15 cellular contexts compared by ENCODE assay signal in genomic region chr7:54802841-54803240, GRCh38. TPM values are rescaled to one million over a fixed set of nuclear protein-coding genes. Genes with fewer than 3 reads are reported as not detected.
DNase-seq lines count a peak whose midpoint lies in the region; ATAC-seq and TF ChIP-seq lines count a peak whose summit lies in the region.
"Had no signal": no experiment of that assay in that cellular context is flagged by ENCODE, and none has a peak within 500 bp of the region (broad histone marks: within the 10 kb centered on the region; RNA-seq: fewer than 3 reads in every experiment).

No MANE protein-coding gene starts in this region.

- no peak overlapping the region for H3K27ac ChIP-seq in trophoblast cell (ENCODE audit: low read depth, low read length)
- H3K27ac ChIP-seq: gastroesophageal sphincter, neural progenitor cell had no signal

- no peak overlapping the region for H2AK5ac ChIP-seq in trophoblast cell (ENCODE audit: low read length)

- H2BK5ac ChIP-seq in trophoblast cell (ENCODE audit: low read depth, low read length, poor library complexity): no peak overlapping the region

- no peak overlapping the region for H2BK12ac ChIP-seq in trophoblast cell (ENCODE audit: low read length)

- no peak for TF ChIP-seq CTCF in fibroblast of pulmonary artery (IDR thresholded peaks at IDR 0.05; ENCODE audit: low read length, missing control alignments)

- ATAC-seq in GM21576 (IDR thresholded peaks at IDR 0.05; ENCODE audit: unreplicated experiment): peak; percentile 74
- no peak for ATAC-seq in HG03175 (IDR thresholded peaks at IDR 0.05; ENCODE audit: unreplicated experiment)
- ATAC-seq: A549, gastroesophageal sphincter had no signal

- H3K9me3 ChIP-seq in trophoblast cell (ENCODE audit: insufficient read depth, low read depth, low read length): peaks cover 2% of the 10 kb centered on the region
- H3K9me3 ChIP-seq: A549, gastroesophageal sphincter had no signal

- WGBS in trophoblast cell (ENCODE audit: extremely low coverage, insufficient coverage, insufficient read length): no CpG with 5 or more reads among the region's 4 CpGs

- H3K36me3 ChIP-seq in trophoblast cell (ENCODE audit: control insufficient read depth in 1 of 2, insufficient read depth in 2 of 2, low read length in 2 of 2): no peaks in the 10 kb centered on the region
- H3K36me3 ChIP-seq: gastroesophageal sphincter, neural progenitor cell had no signal

- H2AFZ ChIP-seq in trophoblast cell (ENCODE audit: insufficient read depth, low read length, poor library complexity): no peak overlapping the region
- H2AFZ ChIP-seq: neural progenitor cell had no signal

- no peak overlapping the region for H3K4me3 Mint-ChIP-seq in activated CD4-positive, alpha-beta memory T cell treated with anti-CD3 and anti-CD28 coated beads for 36 hours
- no peak overlapping the region for H3K4me3 Mint-ChIP-seq in activated CD4-positive, alpha-beta memory T cell treated with anti-CD3 and anti-CD28 coated beads, Interleukin-2, amount 10 ng/mL, durations not matched to agents 7 days and 5 days
- H3K4me3 Mint-ChIP-seq: neural progenitor cell had no signal

- no peak overlapping the region for H2BK120ac ChIP-seq in trophoblast cell (ENCODE audit: insufficient read depth, low read length, poor library complexity)

- no peaks in the 10 kb centered on the region for H3K27me3 ChIP-seq in trophoblast cell (ENCODE audit: insufficient read depth, low read length)
- H3K27me3 ChIP-seq: gastroesophageal sphincter, neural progenitor cell had no signal

- H4K12ac ChIP-seq in trophoblast cell (ENCODE audit: low read depth, low read length): no peak overlapping the region

- H3K18ac ChIP-seq in trophoblast cell (ENCODE audit: low read length): no peak overlapping the region

- H3K4me3 ChIP-seq in fibroblast of pulmonary artery (replicated peaks; ENCODE audit: low read depth, low read length) (no peak overlapping the region), trophoblast cell (ENCODE audit: low read depth, low read length) (no peak overlapping the region)
- H3K4me3 ChIP-seq: A549, gastroesophageal sphincter, neural progenitor cell had no signal

- no peak overlapping the region for H3K4ac ChIP-seq in trophoblast cell (ENCODE audit: low read depth, low read length)

- POLR2A ChIA-PET in activated CD4-positive, alpha-beta memory T cell treated with anti-CD3 and anti-CD28 coated beads for 36 hours (lab: Charles Lee): no interaction called here
- POLR2A ChIA-PET in activated CD4-positive, alpha-beta memory T cell treated with anti-CD3 and anti-CD28 coated beads, Interleukin-2, amount 10 ng/mL, durations not matched to agents 7 days and 5 days (lab: Charles Lee): no interaction called here

- H4K8ac ChIP-seq in trophoblast cell (ENCODE audit: low read depth, low read length): no peak overlapping the region

- peak; percentile 72 for DNase-seq in activated CD4-positive, alpha-beta memory T cell treated with anti-CD3 and anti-CD28 coated beads for 36 hours
- DNase-seq in activated CD4-positive, alpha-beta memory T cell treated with anti-CD3 and anti-CD28 coated beads, Interleukin-2, amount 10 ng/mL, durations not matched to agents 7 days and 5 days: no peak
- DNase-seq in HPDE6-E6E7 (ENCODE audit: extremely low spot score) (peak; percentile 35), fibroblast of pulmonary artery (ENCODE audit: low read depth) (peak; percentile 46), trophoblast cell (no peak)
- no peak for DNase-seq in activated CD8-positive, alpha-beta memory T cell treated with anti-CD3 and anti-CD28 coated beads for 24 hours
- DNase-seq: Calu3, dermis blood vessel endothelial cell, Karpas-422, NCI-H2029 had no signal

- H3K9ac ChIP-seq in trophoblast cell (ENCODE audit: low read length): no peak overlapping the region
- H3K9ac ChIP-seq: neural progenitor cell had no signal

- no peaks in the 10 kb centered on the region for H3K4me1 ChIP-seq in trophoblast cell (ENCODE audit: control insufficient read depth in 1 of 2, insufficient read depth in 2 of 2, low read length in 2 of 2)
- H3K4me1 ChIP-seq: A549, gastroesophageal sphincter, neural progenitor cell had no signal

- H3K4me2 ChIP-seq in trophoblast cell (ENCODE audit: low read length): no peak overlapping the region
- H3K4me2 ChIP-seq: A549, neural progenitor cell had no signal

- H3K23ac ChIP-seq in trophoblast cell (ENCODE audit: low read length): no peak overlapping the region

- H3K4me1 Mint-ChIP-seq in activated CD4-positive, alpha-beta memory T cell treated with anti-CD3 and anti-CD28 coated beads for 36 hours (ENCODE audit: low read depth): peaks cover 6% of the 10 kb centered on the region
- no peaks in the 10 kb centered on the region for H3K4me1 Mint-ChIP-seq in activated CD4-positive, alpha-beta memory T cell treated with anti-CD3 and anti-CD28 coated beads, Interleukin-2, amount 10 ng/mL, durations not matched to agents 7 days and 5 days
- H3K4me1 Mint-ChIP-seq: neural progenitor cell had no signal

- no peaks in the 10 kb centered on the region for H3K79me1 ChIP-seq in trophoblast cell (ENCODE audit: low read length)

- CTCF ChIA-PET in activated CD4-positive, alpha-beta memory T cell treated with anti-CD3 and anti-CD28 coated beads for 36 hours (lab: Charles Lee): interaction anchor here (2.5 kb wide), 1 partner anchor 452 kb away, joined by 9 read pairs; no protein-coding TSS in a partner anchor
- CTCF ChIA-PET in activated CD4-positive, alpha-beta memory T cell treated with anti-CD3 and anti-CD28 coated beads, Interleukin-2, amount 10 ng/mL, durations not matched to agents 7 days and 5 days (lab: Charles Lee): no interaction called here

- H3K79me2 ChIP-seq in trophoblast cell (ENCODE audit: control insufficient read depth, insufficient read depth, low read length, poor library complexity): no peaks in the 10 kb centered on the region

- intact Hi-C loops in activated CD4-positive, alpha-beta memory T cell treated with anti-CD3 and anti-CD28 coated beads for 36 hours (cut with micrococcal nuclease): loop anchor here (1.0 to 5.0 kb wide), 3 partner anchors 44 to 329 kb away; partner anchors contain the start of gene SEC61G

- no peak overlapping the region for H4K91ac ChIP-seq in trophoblast cell (ENCODE audit: low read depth, low read length)

- no peak overlapping the region for H3K14ac ChIP-seq in trophoblast cell (ENCODE audit: low read length)

- H3K27me3 Mint-ChIP-seq in activated CD4-positive, alpha-beta memory T cell treated with anti-CD3 and anti-CD28 coated beads for 36 hours: peaks cover 16% of the 10 kb centered on the region
- H3K27me3 Mint-ChIP-seq in activated CD4-positive, alpha-beta memory T cell treated with anti-CD3 and anti-CD28 coated beads, Interleukin-2, amount 10 ng/mL, durations not matched to agents 7 days and 5 days: peaks cover 6% of the 10 kb centered on the region

- no peaks in the 10 kb centered on the region for H3K36me3 Mint-ChIP-seq in activated CD4-positive, alpha-beta memory T cell treated with anti-CD3 and anti-CD28 coated beads for 36 hours
- no peaks in the 10 kb centered on the region for H3K36me3 Mint-ChIP-seq in activated CD4-positive, alpha-beta memory T cell treated with anti-CD3 and anti-CD28 coated beads, Interleukin-2, amount 10 ng/mL, durations not matched to agents 7 days and 5 days (ENCODE audit: low read depth)
- H3K36me3 Mint-ChIP-seq: neural progenitor cell had no signal

- no peak overlapping the region for H3K27ac Mint-ChIP-seq in activated CD4-positive, alpha-beta memory T cell treated with anti-CD3 and anti-CD28 coated beads for 36 hours
- H3K27ac Mint-ChIP-seq in activated CD4-positive, alpha-beta memory T cell treated with anti-CD3 and anti-CD28 coated beads, Interleukin-2, amount 10 ng/mL, durations not matched to agents 7 days and 5 days: no peak overlapping the region
- H3K27ac Mint-ChIP-seq: neural progenitor cell had no signal

- no peaks in the 10 kb centered on the region for H3K9me3 Mint-ChIP-seq in activated CD4-positive, alpha-beta memory T cell treated with anti-CD3 and anti-CD28 coated beads for 36 hours
- no peaks in the 10 kb centered on the region for H3K9me3 Mint-ChIP-seq in activated CD4-positive, alpha-beta memory T cell treated with anti-CD3 and anti-CD28 coated beads, Interleukin-2, amount 10 ng/mL, durations not matched to agents 7 days and 5 days
- H3K9me3 Mint-ChIP-seq: neural progenitor cell had no signal

RNA-seq across cellular contexts. Expression of gene SEC61G, which starts 43.8 kb away (rescaled TPM):
- total RNA-seq in activated CD4-positive, alpha-beta memory T cell treated with anti-CD3 and anti-CD28 coated beads for 36 hours: 100 to 1,000 TPM; 171 to 177 TPM
- total RNA-seq in activated CD4-positive, alpha-beta memory T cell treated with anti-CD3 and anti-CD28 coated beads, Interleukin-2, amount 10 ng/mL, durations not matched to agents 7 days and 5 days: 100 to 1,000 TPM; 159 to 170 TPM
- polyA plus RNA-seq in trophoblast cell (2013): 363 and 367 TPM in 2 replicates

Comparison
In these comparisons a context has a peak if more than half of its experiments do, and no peak if none do; other contexts are left out.
1. DNase-seq: peak in activated CD4-positive, alpha-beta memory T cell treated with anti-CD3 and anti-CD28 coated beads for 36 hours (single experiment), HPDE6-E6E7 (single experiment) and fibroblast of pulmonary artery (single experiment); none in activated CD4-positive, alpha-beta memory T cell treated with anti-CD3 and anti-CD28 coated beads, Interleukin-2, amount 10 ng/mL, durations not matched to agents 7 days and 5 days (single experiment), trophoblast cell (0 of 2) and activated CD8-positive, alpha-beta memory T cell treated with anti-CD3 and anti-CD28 coated beads for 24 hours (single experiment).